In genomic region chr9:69173891-69174644, GRCh38 we compare ENCODE assay signal across 8 cellular contexts. TPM values are rescaled to one million over a fixed set of nuclear protein-coding genes. Genes with fewer than 3 reads are reported as not detected.
A peak's percentile ranks its signal among the peaks of the same experiment; 100 is the strongest.
DNase-seq lines count a peak whose midpoint lies in the region; FAIRE-seq and TF ChIP-seq lines count a peak whose summit lies in the region.

TSS of gene TJP2 (plus strand) at chr9:69174277. CDS start at chr9:69174373, 96 bp downstream.

- H3K4me3 Mint-ChIP-seq in stimulated activated naive CD8-positive, alpha-beta T cell treated with anti-CD3 and anti-CD28 coated beads, Interleukin-15, Interleukin-2, amounts not matched to agents 100 ng/mL and 50 ng/mL, for 24 hours: peak within 1 kb of the TSS; percentile 83

- 0% methylated on average over 41 to 72 of the region's 95 CpGs for WGBS in mesodermal cell (ENCODE audit: insufficient coverage in 2 of 2), 2 experiments

- H3K27me3 Mint-ChIP-seq in stimulated activated naive CD8-positive, alpha-beta T cell treated with anti-CD3 and anti-CD28 coated beads, Interleukin-15, Interleukin-2, amounts not matched to agents 100 ng/mL and 50 ng/mL, for 24 hours: peaks cover 43% of the 10 kb centered on the region

- peaks cover 49% of the 10 kb centered on the region for H3K4me1 ChIP-seq in mesodermal cell (ENCODE audit: control insufficient read depth, insufficient read depth, low read length, poor library complexity, severe bottlenecking)

- no peaks in the 10 kb centered on the region for H3K27me3 ChIP-seq in MG63

- no peaks in the 10 kb centered on the region for H3K36me3 Mint-ChIP-seq in stimulated activated naive CD8-positive, alpha-beta T cell treated with anti-CD3 and anti-CD28 coated beads, Interleukin-15, Interleukin-2, amounts not matched to agents 100 ng/mL and 50 ng/mL, for 24 hours (ENCODE audit: low read depth)

- no peaks in the 10 kb centered on the region for H3K9me3 Mint-ChIP-seq in stimulated activated naive CD8-positive, alpha-beta T cell treated with anti-CD3 and anti-CD28 coated beads, Interleukin-15, Interleukin-2, amounts not matched to agents 100 ng/mL and 50 ng/mL, for 24 hours

- H3K36me3 ChIP-seq in MG63 (no peaks in the 10 kb centered on the region), mesodermal cell (ENCODE audit: control insufficient read depth, insufficient read depth, low read length) (no peaks in the 10 kb centered on the region)

- TF ChIP-seq CTCF in epithelial cell of esophagus (IDR thresholded peaks at IDR 0.05; ENCODE audit: insufficient read depth, low read depth, low read length, missing control alignments): no peak

- DNase-seq in GM12892 (ENCODE audit: insufficient read length) (peak; percentile 57), H4 (ENCODE audit: low spot score) (peak; percentile 53), MG63 (peak; percentile 81), epithelial cell of esophagus (ENCODE audit: low read depth) (peak; percentile 86), NCI-H1436 treated with DMSO at 0.1 percent for 48 hours (lab: John Stamatoyannopoulos, UW) (no peak)
- DNase-seq in activated CD8-positive, alpha-beta memory T cell treated with anti-CD3 and anti-CD28 coated beads for 24 hours: peak; percentile 73

- peak; percentile 65; the same call in 1 of the 2 replicates for TF ChIP-seq POLR2A in GM12892 (IDR thresholded peaks at IDR 0.05; ENCODE audit: low read depth, low read length)

- peak within 1 kb of the TSS; percentile 57 for H3K27ac Mint-ChIP-seq in stimulated activated naive CD8-positive, alpha-beta T cell treated with anti-CD3 and anti-CD28 coated beads, Interleukin-15, Interleukin-2, amounts not matched to agents 100 ng/mL and 50 ng/mL, for 24 hours

- peak; percentile 21 for FAIRE-seq in GM12892 (lab: Jason Lieb, UNC)

- H3K4me1 Mint-ChIP-seq in stimulated activated naive CD8-positive, alpha-beta T cell treated with anti-CD3 and anti-CD28 coated beads, Interleukin-15, Interleukin-2, amounts not matched to agents 100 ng/mL and 50 ng/mL, for 24 hours (ENCODE audit: low read depth): peaks cover 44% of the 10 kb centered on the region

- H3K9me3 ChIP-seq in MG63 (no peaks in the 10 kb centered on the region), mesodermal cell (ENCODE audit: control insufficient read depth, low read length) (no peaks in the 10 kb centered on the region)

- peak within 1 kb of the TSS; percentile 65 for H3K27ac ChIP-seq in mesodermal cell (ENCODE audit: low read depth, low read length, severe bottlenecking)

- H3K4me3 ChIP-seq in MG63 (peak within 1 kb of the TSS; percentile 64), epithelial cell of esophagus (ENCODE audit: low read length) (peak within 1 kb of the TSS; percentile 77), mesodermal cell (ENCODE audit: extremely low read depth, insufficient read depth, low read length, poor library complexity, severe bottlenecking) (peak within 1 kb of the TSS; percentile 66)

RNA-seq across cellular contexts. Expression of gene TJP2, which starts in this region (rescaled TPM):
- 33.6 TPM for polyA plus RNA-seq in GM12892 (2012; ENCODE audit: missing spikeins)
- total RNA-seq in H4 (2014; rRNA removed; shearing (Covaris generic)): 8.2 and 10.7 TPM in 2 replicates
- 10.1 and 11.5 TPM in 2 replicates for total RNA-seq in MG63 (2014; rRNA removed; shearing (Covaris generic); ENCODE audit: low replicate concordance)
- polyA plus RNA-seq in mesodermal cell (2013, experiment 1 of 2): 44.0 TPM
- polyA plus RNA-seq in mesodermal cell (2013, experiment 2 of 2): 46.7 TPM
